ENCODE assay signal across 11 cellular contexts in the genomic region with DNA sequence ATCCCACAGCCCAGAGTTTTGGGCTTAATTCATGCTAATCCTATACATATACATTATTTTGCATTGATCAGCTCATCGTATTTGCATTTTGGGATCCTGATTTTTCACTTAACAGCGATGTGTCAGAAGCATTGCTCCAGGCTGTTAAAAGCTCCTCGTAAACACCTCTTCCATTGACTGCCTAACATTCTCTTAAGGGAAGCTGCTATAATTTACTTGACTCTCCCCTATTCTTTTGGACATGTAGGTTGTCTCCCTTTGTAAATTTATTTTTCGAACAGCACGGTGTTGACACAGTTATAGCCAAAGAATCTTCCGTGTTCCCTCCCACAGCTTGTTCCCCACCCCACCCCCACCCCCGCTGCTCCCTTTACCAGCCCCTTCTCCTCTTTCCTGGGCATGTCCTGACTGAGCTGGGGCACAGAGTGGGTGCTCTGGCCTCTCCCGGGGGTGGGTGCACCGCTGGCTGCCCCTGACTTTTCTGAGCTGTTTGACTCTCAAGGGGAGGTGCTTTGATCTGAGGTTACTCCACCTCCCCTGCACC. TPM values are rescaled to one million over a fixed set of nuclear protein-coding genes. Genes with fewer than 3 reads are reported as not detected.
DNase-seq lines count a peak whose midpoint lies in the region; ATAC-seq and TF ChIP-seq lines count a peak whose summit lies in the region.
"Had no signal": no experiment of that assay in that cellular context is flagged by ENCODE, and none has a peak within 500 bp of the region (broad histone marks: within the 10 kb centered on the region; RNA-seq: fewer than 3 reads in every experiment).

No MANE protein-coding gene starts in this region.

- no peak overlapping the region for H3K27ac Mint-ChIP-seq in neural crest cell (ENCODE audit: unreplicated experiment)
- H3K27ac Mint-ChIP-seq: T-helper 1 cell treated with Interleukin-12 subunit alpha and Interleukin-12 subunit beta and Interleukin-4 antibody, amounts not matched to agents 30 μg/mL and 1 μg/mL, for 36 hours had no signal

- peak overlapping the region; percentile 79 for H3K4me3 Mint-ChIP-seq in neural crest cell
- H3K4me3 Mint-ChIP-seq: T-helper 1 cell treated with Interleukin-12 subunit alpha and Interleukin-12 subunit beta and Interleukin-4 antibody, amounts not matched to agents 30 μg/mL and 1 μg/mL, for 36 hours had no signal

- H4K20me1 ChIP-seq in BLaER1 treated with 17β-estradiol and CSF1 and Interleukin-3, amounts not matched to agents 10 nM and 100 nM: peaks cover 0 to 16% (median 0%) of the 10 kb centered on the region in 11 experiments; a peak in 4 of 22 replicates
- no peaks in the 10 kb centered on the region for H4K20me1 ChIP-seq in KMS-11 (ENCODE audit: insufficient read depth)

- 0 out of 22 replicates have a peak overlapping the region, but pooled peaks of 1 of the 11 experiments have one; percentile 34 for H3K27ac ChIP-seq in BLaER1 treated with 17β-estradiol and CSF1 and Interleukin-3, amounts not matched to agents 10 nM and 100 nM
- H3K27ac ChIP-seq in KMS-11: peak overlapping the region; percentile 63; the same call in 1 of the 2 replicates

- no peaks in the 10 kb centered on the region for H3K36me3 Mint-ChIP-seq in neural crest cell (ENCODE audit: low read depth)

- peaks cover 0 to 19% (median 3%) of the 10 kb centered on the region in 11 experiments; a peak in 3 of 22 replicates for H3K36me3 ChIP-seq in BLaER1 treated with 17β-estradiol and CSF1 and Interleukin-3, amounts not matched to agents 10 nM and 100 nM
- H3K36me3 ChIP-seq in KMS-11 (ENCODE audit: insufficient read depth): no peaks in the 10 kb centered on the region

- H3K4me1 ChIP-seq in BLaER1 treated with 17β-estradiol and CSF1 and Interleukin-3, amounts not matched to agents 10 nM and 100 nM: peaks cover 37 to 90% (median 80%) of the 10 kb centered on the region in 10 experiments
- H3K4me1 ChIP-seq in KMS-11 (ENCODE audit: low read depth, poor library complexity, severe bottlenecking): peaks cover 95% of the 10 kb centered on the region

- H3K27me3 ChIP-seq in BLaER1 treated with 17β-estradiol and CSF1 and Interleukin-3, amounts not matched to agents 10 nM and 100 nM: no peaks in the 10 kb centered on the region
- H3K27me3 ChIP-seq in KMS-11 (ENCODE audit: insufficient read depth, low read depth): no peaks in the 10 kb centered on the region

- H3K4me2 ChIP-seq in BLaER1 treated with 17β-estradiol and CSF1 and Interleukin-3, amounts not matched to agents 10 nM and 100 nM: peak overlapping the region in 8 of 11 experiments; percentile 41 to 85 (median 80); a peak in 15 of 22 replicates
- H3K4me2 ChIP-seq in KMS-11: peak overlapping the region; percentile 74; the same call in 1 of the 2 replicates

- H3K4me1 Mint-ChIP-seq in neural crest cell: peaks cover 88% of the 10 kb centered on the region

- no peak for ATAC-seq in GM19328 (IDR thresholded peaks at IDR 0.05; ENCODE audit: unreplicated experiment)

- H2AFZ ChIP-seq in KMS-11 (ENCODE audit: low read depth): no peak overlapping the region

- DNase-seq in choroid plexus epithelial cell (ENCODE audit: low read depth) (peak; percentile 22), neural crest cell (ENCODE audit: low read depth, low spot score) (no peak), UCSD-AML1 (lab: John Stamatoyannopoulos, UW; ENCODE audit: unreplicated experiment) (no peak), NCI-H1105 (lab: John Stamatoyannopoulos, UW) (no peak), NCI-H187 treated with DMSO at 0.1 percent for 48 hours (lab: John Stamatoyannopoulos, UW) (no peak)
- DNase-seq: DMS79, NCI-H226 had no signal

- H3K4me3 ChIP-seq in BLaER1 treated with 17β-estradiol and CSF1 and Interleukin-3, amounts not matched to agents 10 nM and 100 nM: no peak overlapping the region
- H3K4me3 ChIP-seq in KMS-11 (IDR thresholded peaks at IDR 0.05; ENCODE audit: insufficient read depth, low read depth, low read length) (no peak overlapping the region), choroid plexus epithelial cell (ENCODE audit: low read depth, low read length) (no peak overlapping the region)

- no peaks in the 10 kb centered on the region for H3K9me3 Mint-ChIP-seq in neural crest cell
- H3K9me3 Mint-ChIP-seq: T-helper 1 cell treated with Interleukin-12 subunit alpha and Interleukin-12 subunit beta and Interleukin-4 antibody, amounts not matched to agents 30 μg/mL and 1 μg/mL, for 36 hours had no signal

- H3K9ac ChIP-seq in BLaER1 treated with 17β-estradiol and CSF1 and Interleukin-3, amounts not matched to agents 10 nM and 100 nM: peak overlapping the region in 3 of 11 experiments; percentile 31 to 41 (median 40); a peak in 2 of 22 replicates
- no peak overlapping the region for H3K9ac ChIP-seq in KMS-11

- H3K79me2 ChIP-seq in KMS-11 (ENCODE audit: insufficient read depth, low read depth): no peaks in the 10 kb centered on the region

- TF ChIP-seq CTCF in KMS-11 (conservative IDR thresholded peaks at IDR 0.05; ENCODE audit: low read depth, low read length) (no peak; the same call in 1 of the 2 replicates), choroid plexus epithelial cell (conservative IDR thresholded peaks at IDR 0.05; ENCODE audit: low read depth, low read length) (no peak), neural crest cell (conservative IDR thresholded peaks at IDR 0.05) (no peak)

- H3K9me3 ChIP-seq in BLaER1 treated with 17β-estradiol and CSF1 and Interleukin-3, amounts not matched to agents 10 nM and 100 nM (replicated peaks in 1 of 11): no peaks in the 10 kb centered on the region

- H3K27me3 Mint-ChIP-seq in neural crest cell (ENCODE audit: low read depth): no peaks in the 10 kb centered on the region

RNA-seq across cellular contexts. Expression of a gene that starts 22.9 kb away (rescaled TPM):
- 18.8 and 20.7 TPM in 2 replicates for total RNA-seq in neural crest cell

RNA-seq across cellular contexts. Expression of a gene that starts 50.3 kb away (rescaled TPM):
- total RNA-seq in neural crest cell: 19.8 and 22.6 TPM in 2 replicates
